16 cellular contexts compared by ENCODE assay signal in genomic region chr11:120121914-120122473, GRCh38. TPM values are rescaled to one million over a fixed set of nuclear protein-coding genes. Genes with fewer than 3 reads are reported as not detected.
A peak's percentile ranks its signal among the peaks of the same experiment; 100 is the strongest.
DNase-seq lines count a peak whose midpoint lies in the region; ATAC-seq, FAIRE-seq and TF ChIP-seq lines count a peak whose summit lies in the region.
"Had no signal": no experiment of that assay in that cellular context is flagged by ENCODE, and none has a peak within 500 bp of the region (broad histone marks: within the 10 kb centered on the region; RNA-seq: fewer than 3 reads in every experiment).

No MANE protein-coding gene starts in this region.

- FAIRE-seq in pancreas (lab: Jason Lieb, UNC): no peak

- peaks cover 61% of the 10 kb centered on the region for H3K4me1 ChIP-seq in PC-9 (replicated peaks; ENCODE audit: insufficient read depth)
- no peaks in the 10 kb centered on the region for H3K4me1 ChIP-seq in right cardiac atrium (ENCODE audit: control insufficient read depth, insufficient read depth, low read length)
- no peaks in the 10 kb centered on the region for H3K4me1 ChIP-seq in pancreas

- POLR2A ChIA-PET in PC-9 (lab: Charles Lee; ENCODE audit: unreplicated experiment): interaction anchor here (0.6 to 1.7 kb wide), 11 partner anchors 14 to 1344 kb away, joined by 3 to 9 read pairs (median 5); partner anchors contain the start of genes ARHGEF12, MCAM and TRIM29

- H3K9me3 ChIP-seq in PC-9 (ENCODE audit: insufficient read depth, low read depth) (no peaks in the 10 kb centered on the region; the same call in 1 of the 2 replicates), right cardiac atrium (ENCODE audit: control insufficient read depth, low read length) (no peaks in the 10 kb centered on the region), pancreas (no peaks in the 10 kb centered on the region)

- H3K36me3 ChIP-seq in PC-9 (ENCODE audit: low read depth) (0 out of 2 replicates have a peak, but pooled peaks cover 11% of the 10 kb centered on the region), pancreas (no peaks in the 10 kb centered on the region)

- H3K27ac ChIP-seq in PC-9 (peak overlapping the region; percentile 98), right cardiac atrium (ENCODE audit: low read length) (no peak overlapping the region), pancreas (peak overlapping the region in 2 of 4 donors; percentile 23 to 57)
- H3K27ac ChIP-seq: dorsolateral prefrontal cortex, HL-60 had no signal

- CTCF ChIA-PET in PC-9 (lab: Charles Lee): interaction anchor here (1.6 kb wide), 1 partner anchor 13 kb away, joined by 7 read pairs; no protein-coding TSS in a partner anchor

- no peaks in the 10 kb centered on the region for H4K20me1 ChIP-seq in PC-9 (ENCODE audit: insufficient read depth)

- no TSS peak for BruUV-seq in PC-9 (replicated peaks; lab: Mats Ljungman, UMichigan)

- H3K27me3 ChIP-seq in PC-9 (ENCODE audit: insufficient read depth, low read depth) (no peaks in the 10 kb centered on the region), right cardiac atrium (ENCODE audit: control insufficient read depth, insufficient read depth) (no peaks in the 10 kb centered on the region), pancreas (no peaks in the 10 kb centered on the region)

- in situ Hi-C loops in Caki2 (cut with HindIII; ENCODE audit: low pct_unique_long_range_greater_than_20kb, low sequenced_read_pairs): no loop called here

- TF ChIP-seq CTCF in PC-9 (conservative IDR thresholded peaks at IDR 0.05) (no peak), pancreas (IDR thresholded peaks at IDR 0.05) (no peak)

- H2AFZ ChIP-seq in PC-9: no peak overlapping the region

- H3K4me3 ChIP-seq in PC-9: peak overlapping the region; percentile 47
- no peak overlapping the region for H3K4me3 ChIP-seq in right cardiac atrium (ENCODE audit: low read length)
- no peak overlapping the region for H3K4me3 ChIP-seq in pancreas
- H3K4me3 ChIP-seq: dorsolateral prefrontal cortex had no signal

- peak; percentile 60 for DNase-seq in Caki2 (ENCODE audit: low read depth)
- peak; percentile 91 to 98 for DNase-seq in PC-9
- no peak for DNase-seq in right cardiac atrium
- DNase-seq in pancreas: peak in 2 of 6 donors; percentile 18 to 50
- DNase-seq in COR-L47 (lab: John Stamatoyannopoulos, UW): no peak
- DNase-seq: activated CD4-positive, alpha-beta T cell treated with anti-CD3 and anti-CD28 coated beads, Interleukin-2, amount 10 ng/mL, durations not matched to agents 24 days and 14 days; dorsolateral prefrontal cortex; EL; GOT3; T-helper 1 cell had no signal

- intact Hi-C loops in PC-9 (cut with micrococcal nuclease; ENCODE audit: unreplicated experiment) (loop anchor here (1.0 to 10.0 kb wide), 6 partner anchors 90 to 757 kb away; partner anchors contain the start of gene OAF), right cardiac atrium (cut with DNase I) (no loop called here), pancreas (cut with DNase I) (no loop called here)

- H3K9me2 ChIP-seq in PC-9 (ENCODE audit: insufficient read depth): no peaks in the 10 kb centered on the region

- 0 out of 2 replicates have a peak, but pooled peaks cover 4% of the 10 kb centered on the region for H3K79me2 ChIP-seq in PC-9 (ENCODE audit: low read depth)

- peak; percentile 7 for ATAC-seq in right cardiac atrium
- ATAC-seq in pancreas: peak; percentile 45 to 78 (median 62)
- ATAC-seq in HG02588 (IDR thresholded peaks at IDR 0.05; ENCODE audit: unreplicated experiment): no peak
- ATAC-seq in GM18498 (IDR thresholded peaks at IDR 0.05; ENCODE audit: unreplicated experiment): no peak
- no peak for ATAC-seq in GM21576 (IDR thresholded peaks at IDR 0.05; ENCODE audit: unreplicated experiment)

- peak overlapping the region; percentile 81 for H3K4me2 ChIP-seq in PC-9

- H3F3A ChIP-seq in PC-9 (ENCODE audit: insufficient read depth, low read depth): peaks cover 51% of the 10 kb centered on the region

- WGBS in right cardiac atrium: 64% methylated on average over 9 of the region's 9 CpGs
- WGBS in pancreas, 2 donors: 59 to 61% methylated on average over 9 of the region's 9 CpGs

RNA-seq across cellular contexts. Expression of gene TRIM29, which starts 15.9 kb away (rescaled TPM):
- 0.41 and 2.7 TPM in 2 replicates for total RNA-seq in Caki2 (2014; rRNA removed; shearing (Covaris generic); ENCODE audit: low replicate concordance)
- total RNA-seq in PC-9 (2021) (208 and 293 TPM in 2 replicates), right cardiac atrium (under 1 TPM in 1 of 4 donors, not detected in 3; 0.34 TPM), pancreas (1 to 10 TPM in 1 of 6 donors, under 1 TPM in 5; 0.38 to 1.4 (median 0.61) TPM)
- polyA plus RNA-seq in right cardiac atrium (0.16 TPM), pancreas (1 to 10 TPM in 1 of 2 donors, under 1 TPM in 1; 0.42 to 1.7 TPM)
- total RNA-seq: activated CD4-positive, alpha-beta T cell treated with anti-CD3 and anti-CD28 coated beads, Interleukin-2, amount 10 ng/mL, durations not matched to agents 24 days and 14 days; activated T-helper 1 cell treated with anti-CD3 and anti-CD28 coated beads, Interleukin-12 subunit alpha, Interleukin-12 subunit beta, Interleukin-2, Interleukin-4 antibody, amounts not matched to agents 30 ng/mL and 10 ng/mL and 1 ng/mL, durations not matched to agents 14 hours and 24 hours and 36 hours; osteocyte had no signal

Comparison
In these comparisons a context has a peak if more than half of its experiments do, and no peak if none do; other contexts are left out.
1. DNase-seq: peak in Caki2 (single experiment) and PC-9 (2 of 2); none in right cardiac atrium (0 of 3) and COR-L47 (single experiment).
2. ATAC-seq: peak in right cardiac atrium (2 of 2) and pancreas (4 of 4); none in HG02588 (single experiment), GM18498 (single experiment) and GM21576 (single experiment).
3. RNA of gene TRIM29, which starts 15.9 kb away (total RNA-seq): 208 to 293 TPM in PC-9; 0.41 to 2.7 TPM in Caki2, 0.38 to 1.4 TPM in pancreas and 0.34 TPM in right cardiac atrium; every median in the first group is over 10 times any median in the second.